1 cellular context compared by ENCODE assay signal in the genomic region with DNA sequence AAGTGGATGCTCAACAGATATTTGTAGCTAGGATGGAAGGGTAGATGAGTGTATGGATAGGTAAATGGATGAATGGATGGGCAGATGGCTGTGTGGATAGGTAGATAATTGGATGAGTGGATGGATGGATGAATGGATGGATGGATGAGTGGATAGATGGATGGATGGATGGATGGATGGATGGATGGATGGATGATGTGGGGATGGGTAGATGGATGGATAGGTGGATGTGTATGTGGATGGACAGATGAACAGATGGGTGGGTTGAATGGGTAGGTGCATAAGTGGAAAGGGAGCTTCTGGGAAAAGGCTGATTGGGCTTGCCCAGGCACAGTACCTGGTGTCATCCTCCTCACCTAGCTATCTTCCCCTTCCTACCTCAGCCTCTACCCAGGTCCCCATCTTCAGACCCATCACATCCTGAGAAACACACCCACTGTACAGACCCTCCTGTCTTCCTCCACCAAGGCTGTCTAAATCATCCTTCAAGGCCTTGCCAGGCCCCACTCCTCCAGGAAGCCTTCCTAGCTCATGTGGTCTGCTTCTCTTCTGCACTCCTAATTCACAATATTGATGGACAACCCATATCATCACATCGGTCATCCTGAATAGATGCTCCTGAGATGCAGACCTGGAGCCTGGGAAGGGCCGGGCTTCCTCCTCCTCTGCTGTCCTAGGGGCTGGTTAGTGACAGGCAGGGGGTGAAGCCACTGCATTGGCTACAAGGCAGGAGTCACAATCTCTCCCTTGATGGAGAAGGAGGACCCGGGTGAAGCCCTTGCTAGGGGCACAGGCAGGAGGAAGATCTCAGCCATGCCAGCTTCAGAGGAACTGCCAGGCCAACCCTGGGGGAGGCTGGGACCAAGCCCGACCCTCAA.
TF ChIP-seq lines count a peak whose summit lies in the region.

No MANE protein-coding gene starts in this region.

TF ChIP-seq in HCT116, 20 proteins besides CTCF, POLR2A, EP300 and RAD21 (continued from another document):
- no peak for TF ChIP-seq ZBTB33 (IDR thresholded peaks at IDR 0.05; ENCODE audit: extremely low read depth, insufficient replicate concordance, low read length)
